Comparison of ENCODE assay signal across 11 cellular contexts in the genomic region with DNA sequence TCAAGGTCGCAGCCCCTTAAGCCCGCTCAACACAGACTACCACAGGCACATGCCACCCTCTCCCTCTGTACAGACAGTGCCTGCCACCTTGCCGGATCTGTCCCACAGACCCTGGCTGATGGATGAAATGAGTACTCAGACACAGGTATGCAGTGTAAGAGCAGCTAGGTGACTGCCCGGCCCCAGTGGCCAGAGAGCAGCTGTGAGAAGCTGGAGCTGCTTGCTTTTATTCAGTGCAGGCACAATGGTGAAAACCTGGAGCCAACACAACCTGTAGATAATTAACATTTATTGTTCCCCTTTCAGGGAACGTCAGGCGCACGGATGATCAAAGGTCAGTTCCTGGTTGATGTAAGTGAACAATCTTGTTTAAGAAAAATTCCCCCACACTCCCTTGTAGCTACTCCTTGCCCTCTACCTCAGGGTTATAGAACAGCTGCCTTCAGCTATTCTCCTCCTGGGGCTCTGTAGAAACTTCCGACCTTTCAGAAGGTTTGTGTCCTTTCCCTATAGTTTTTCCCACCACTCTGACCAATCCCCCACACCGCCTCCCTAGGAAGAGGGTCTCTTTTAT. TPM values are rescaled to one million over a fixed set of nuclear protein-coding genes. Genes with fewer than 3 reads are reported as not detected.
"Had no signal": no experiment of that assay in that cellular context is flagged by ENCODE, and none has a peak within 500 bp of the region (broad histone marks: within the 10 kb centered on the region; RNA-seq: fewer than 3 reads in every experiment).

No MANE protein-coding gene starts in this region.

RNA-seq across cellular contexts. Expression of gene RAB6D, which starts 4.6 kb away (rescaled TPM):
- total RNA-seq: left lobe of liver; lung microvascular endothelial cell; naive thymus-derived CD8-positive, alpha-beta T cell; osteoblast; psoas muscle; right atrium auricular region; skeletal muscle tissue; thyroid gland; upper lobe of right lung had no signal
- polyA plus RNA-seq: heart left ventricle; naive thymus-derived CD8-positive, alpha-beta T cell; stomach had no signal
